Comparison of ENCODE assay signal across 15 cellular contexts in genomic region chr7:155313082-155313481, GRCh38. TPM values are rescaled to one million over a fixed set of nuclear protein-coding genes. Genes with fewer than 3 reads are reported as not detected.
DNase-seq lines count a peak whose midpoint lies in the region; ATAC-seq and TF ChIP-seq lines count a peak whose summit lies in the region.
"Had no signal": no experiment of that assay in that cellular context is flagged by ENCODE, and none has a peak within 500 bp of the region (broad histone marks: within the 10 kb centered on the region; RNA-seq: fewer than 3 reads in every experiment).

No MANE protein-coding gene starts in this region.

- no peak overlapping the region for H2AFZ ChIP-seq in neuronal stem cell (ENCODE audit: low read length)
- H2AFZ ChIP-seq: GM23338 had no signal

- TF ChIP-seq CTCF in Calu3 (IDR thresholded peaks at IDR 0.05; ENCODE audit: unreplicated experiment) (no peak), RWPE2 (IDR thresholded peaks at IDR 0.05; ENCODE audit: poor library complexity, severe bottlenecking) (no peak), foreskin keratinocyte (conservative IDR thresholded peaks at IDR 0.05) (no peak), lower lobe of right lung (IDR thresholded peaks at IDR 0.05) (no peak)

- intact Hi-C loops in Calu3 (cut with micrococcal nuclease; ENCODE audit: unreplicated experiment) (no loop called here), lower lobe of right lung (cut with DNase I) (no loop called here)

- no peak overlapping the region for H2BK12ac ChIP-seq in neuronal stem cell (ENCODE audit: low read length)

- H3K9me3 ChIP-seq in RWPE2 (ENCODE audit: severe bottlenecking), result no peaks in the 10 kb centered on the region
- H3K9me3 ChIP-seq in neuronal stem cell (replicated peaks in 1 of 2; ENCODE audit: control insufficient read depth in 2 of 2, insufficient read depth in 1 of 2, low read depth in 1 of 2, low read length in 2 of 2), result no peaks in the 10 kb centered on the region
- no peaks in the 10 kb centered on the region for H3K9me3 ChIP-seq in lower lobe of right lung
- H3K9me3 ChIP-seq: BE2C had no signal

- DNase-seq in Calu3 (no peak), RWPE2 (ENCODE audit: low spot score) (no peak), foreskin keratinocyte (no peak), neuronal stem cell (ENCODE audit: low spot score) (no peak), lower lobe of right lung (no peak), NCI-H1436 treated with DMSO at 0.1 percent for 48 hours (lab: John Stamatoyannopoulos, UW) (no peak)
- no peak for DNase-seq in stimulated activated CD8-positive, alpha-beta memory T cell treated with anti-CD3 and anti-CD28 coated beads, Interleukin-4, amount 100 ng/mL, for 48 hours
- DNase-seq: BE2C, COR-L47, DND-41, GDM1, H7 had no signal

- no peak overlapping the region for H3K4me2 ChIP-seq in neuronal stem cell (ENCODE audit: insufficient read depth, low read length, poor library complexity, severe bottlenecking)
- H3K4me2 ChIP-seq: GM23338 had no signal

- CTCF ChIA-PET in Calu3 (lab: Charles Lee), result no interaction called here

- H3K27ac Mint-ChIP-seq in Calu3 (ENCODE audit: unreplicated experiment), result peak overlapping the region; percentile 8
- H3K27ac Mint-ChIP-seq: CD8-positive, alpha-beta T cell; GM23338 had no signal

- peaks cover 36% of the 10 kb centered on the region for H3K36me3 Mint-ChIP-seq in Calu3 (ENCODE audit: insufficient read depth, unreplicated experiment)

- H3K14ac ChIP-seq in neuronal stem cell (ENCODE audit: low read length), result no peak overlapping the region

- H3K4me3 ChIP-seq in RWPE2 (ENCODE audit: severe bottlenecking) (no peak overlapping the region), neuronal stem cell (ENCODE audit: low read length in 2 of 2) (no peak overlapping the region), lower lobe of right lung (no peak overlapping the region)
- H3K4me3 ChIP-seq: GM23338 had no signal

- H3K27ac ChIP-seq in RWPE2 (ENCODE audit: poor library complexity, severe bottlenecking), result no peak overlapping the region
- H3K27ac ChIP-seq in foreskin keratinocyte, result no peak overlapping the region
- H3K27ac ChIP-seq in neuronal stem cell (replicated peaks; ENCODE audit: low read length), result no peak overlapping the region
- no peak overlapping the region for H3K27ac ChIP-seq in lower lobe of right lung
- H3K27ac ChIP-seq: C4-2B had no signal

- H3K23ac ChIP-seq in neuronal stem cell (ENCODE audit: low read depth, low read length, poor library complexity), result no peak overlapping the region

- no peak overlapping the region for H4K8ac ChIP-seq in neuronal stem cell (ENCODE audit: low read depth, low read length)

- H3K4ac ChIP-seq in neuronal stem cell (ENCODE audit: low read length), result no peak overlapping the region

- H3K27me3 ChIP-seq in RWPE2 (ENCODE audit: insufficient read depth, poor library complexity, severe bottlenecking) (no peaks in the 10 kb centered on the region), foreskin keratinocyte (no peaks in the 10 kb centered on the region), neuronal stem cell (ENCODE audit: control insufficient read depth in 3 of 3, insufficient read depth in 3 of 3, low read depth in 1 of 3, low read length in 3 of 3) (no peaks in the 10 kb centered on the region), lower lobe of right lung (ENCODE audit: low read depth) (no peaks in the 10 kb centered on the region)
- H3K27me3 ChIP-seq: BE2C had no signal

- no peak overlapping the region for H3K18ac ChIP-seq in neuronal stem cell (ENCODE audit: low read length)

- no peak overlapping the region for H2BK15ac ChIP-seq in neuronal stem cell (ENCODE audit: low read length)

- no peak overlapping the region for H3K4me3 Mint-ChIP-seq in Calu3 (ENCODE audit: low read depth, unreplicated experiment)
- H3K4me3 Mint-ChIP-seq: CD8-positive, alpha-beta T cell; GM23338 had no signal

- no TSS peak for BruUV-seq in Calu3 (replicated peaks; lab: Mats Ljungman, UMichigan)

- H3K36me3 ChIP-seq in RWPE2 (ENCODE audit: low read depth) (peaks cover 23% of the 10 kb centered on the region), neuronal stem cell (replicated peaks in 1 of 2; ENCODE audit: control insufficient read depth in 2 of 2, insufficient read depth in 2 of 2, low read length in 2 of 2) (peaks cover 11 to 30% of the 10 kb centered on the region in 2 donors), lower lobe of right lung (peaks cover 30% of the 10 kb centered on the region)

- H3K4me1 ChIP-seq in RWPE2 (ENCODE audit: insufficient read depth, poor library complexity, severe bottlenecking) (no peaks in the 10 kb centered on the region), foreskin keratinocyte (no peaks in the 10 kb centered on the region), neuronal stem cell (ENCODE audit: control insufficient read depth in 2 of 2, insufficient read depth in 1 of 2, low read depth in 1 of 2, low read length in 2 of 2) (no peaks in the 10 kb centered on the region), lower lobe of right lung (no peaks in the 10 kb centered on the region)
- H3K4me1 ChIP-seq: BE2C had no signal

- peak overlapping the region; percentile 12 for H2AK5ac ChIP-seq in neuronal stem cell (ENCODE audit: low read depth, low read length)

- H4K91ac ChIP-seq in neuronal stem cell (ENCODE audit: low read depth, low read length, poor library complexity), result no peak overlapping the region

- peak; percentile 17; the same call in 2 of the 3 replicates for ATAC-seq in RWPE2 (ENCODE audit: low read depth)
- ATAC-seq in foreskin keratinocyte, result peak; percentile 3
- ATAC-seq in lower lobe of right lung, result no peak
- ATAC-seq: CD8-positive, alpha-beta T cell; GM23338 had no signal

- no peak overlapping the region for H2BK5ac ChIP-seq in neuronal stem cell (ENCODE audit: low read length)

- no peak overlapping the region for H3K9ac ChIP-seq in neuronal stem cell (ENCODE audit: low read depth, low read length, poor library complexity)

- H2BK120ac ChIP-seq in neuronal stem cell (ENCODE audit: low read depth, low read length), result no peak overlapping the region

- no peaks in the 10 kb centered on the region for H3K27me3 Mint-ChIP-seq in Calu3 (ENCODE audit: unreplicated experiment)

- H3K4me1 Mint-ChIP-seq in Calu3 (ENCODE audit: low read depth, unreplicated experiment), result no peaks in the 10 kb centered on the region
- H3K4me1 Mint-ChIP-seq: GM23338 had no signal

- no peaks in the 10 kb centered on the region for H3K79me1 ChIP-seq in neuronal stem cell (ENCODE audit: low read depth, low read length)

- no peaks in the 10 kb centered on the region for H3K9me3 Mint-ChIP-seq in Calu3 (ENCODE audit: low read depth, unreplicated experiment)
- H3K9me3 Mint-ChIP-seq: CD8-positive, alpha-beta T cell; GM23338 had no signal

- WGBS in neuronal stem cell (ENCODE audit: extremely low coverage in 2 of 2, insufficient read length in 2 of 2, insufficient replicate concordance in 1 of 2), 2 donors, result no CpG with 5 or more reads among the region's 8 CpGs

RNA-seq across cellular contexts. Expression of gene INSIG1, which starts 15.4 kb away (rescaled TPM):
- total RNA-seq in Calu3 (2022) (60.0 and 71.3 TPM in 2 replicates), foreskin keratinocyte (184 and 210 TPM in 2 replicates), lower lobe of right lung (70.9 TPM)
- 88.5 and 92.0 TPM in 2 replicates for polyA plus RNA-seq in foreskin keratinocyte
- 183 TPM for polyA plus RNA-seq in neuronal stem cell (2013, experiment 1 of 2)
- polyA plus RNA-seq in neuronal stem cell (2013, experiment 2 of 2), result 199 TPM

Comparison
In these comparisons a context has a peak if more than half of its experiments do, and no peak if none do; other contexts are left out.
1. ATAC-seq: peak in RWPE2 (single experiment) and foreskin keratinocyte (single experiment); none in lower lobe of right lung (0 of 2).